In genomic region chr17:81510798-81511549, GRCh38 we compare ENCODE assay signal across 8 cellular contexts. TPM values are rescaled to one million over a fixed set of nuclear protein-coding genes. Genes with fewer than 3 reads are reported as not detected.
DNase-seq lines count a peak whose midpoint lies in the region; ATAC-seq, FAIRE-seq and TF ChIP-seq lines count a peak whose summit lies in the region.

No MANE protein-coding gene starts in this region.

- WGBS in HepG2 (ENCODE audit: low lambda C conversion rate), result 69% methylated on average over 46 of the region's 46 CpGs

- no peaks in the 10 kb centered on the region for H3K27me3 ChIP-seq in CD8-positive, alpha-beta memory T cell (ENCODE audit: insufficient read depth, low read length, poor library complexity, severe bottlenecking)
- H3K27me3 ChIP-seq in NT2/D1 (ENCODE audit: insufficient read depth, insufficient read length) (no peaks in the 10 kb centered on the region), HepG2 (ENCODE audit: control insufficient read depth in 1 of 2, insufficient read depth in 2 of 2, low read length in 2 of 2) (no peaks in the 10 kb centered on the region; a peak in 1 of 5 replicates), subcutaneous abdominal adipose tissue (ENCODE audit: control insufficient read depth in 5 of 5, insufficient read depth in 4 of 5, low read length in 5 of 5) (no peaks in the 10 kb centered on the region)

- H3K27ac Mint-ChIP-seq in CD8-positive, alpha-beta memory T cell, result peak overlapping the region; percentile 90 to 98 (median 96)
- H3K27ac Mint-ChIP-seq in MCF 10A (ENCODE audit: low read depth, unreplicated experiment), result peak overlapping the region; percentile 91

- H4K20me1 ChIP-seq in HepG2 (ENCODE audit: insufficient read depth, low read length), result peaks cover 42% of the 10 kb centered on the region

- BruUV-seq in MCF 10A (replicated peaks; lab: Mats Ljungman, UMichigan) (no TSS peak), HepG2 (replicated peaks; lab: Mats Ljungman, UMichigan) (no TSS peak)

- no peaks in the 10 kb centered on the region for H3K9me3 ChIP-seq in CD8-positive, alpha-beta memory T cell (ENCODE audit: low read length)
- H3K9me3 ChIP-seq in NT2/D1 (ENCODE audit: insufficient read depth, low read length) (no peaks in the 10 kb centered on the region), HepG2 (ENCODE audit: low read length) (no peaks in the 10 kb centered on the region), subcutaneous abdominal adipose tissue (ENCODE audit: control insufficient read depth in 5 of 5, low read length in 5 of 5) (no peaks in the 10 kb centered on the region)

- TF ChIP-seq POLR2A in HepG2 (IDR thresholded peaks at IDR 0.05; ENCODE audit: insufficient read depth in 1 of 2, low read depth in 2 of 2, low read length in 2 of 2), result 0 out of 4 replicates have a peak, but pooled peaks of 1 of the 2 experiments have one; percentile 14

- DNase-seq in CD8-positive, alpha-beta memory T cell, result peak in 4 of 5 donors; percentile 28 to 70 (median 58)
- no peak for DNase-seq in NT2/D1 (ENCODE audit: low read depth, low spot score)
- no peak for DNase-seq in MCF 10A (ENCODE audit: unreplicated experiment)
- DNase-seq in HepG2 (ENCODE audit: low spot score), result no peak
- no peak for DNase-seq in SW 1271 (lab: John Stamatoyannopoulos, UW)
- DNase-seq in NCI-H1048 (lab: John Stamatoyannopoulos, UW), result no peak
- no peak for DNase-seq in NCI-H2081 treated with DMSO at 0.1 percent for 48 hours (lab: John Stamatoyannopoulos, UW)

- ATAC-seq in HepG2, result no peak

- peak overlapping the region; percentile 92 for H3K4me3 ChIP-seq in CD8-positive, alpha-beta memory T cell (ENCODE audit: low read length)
- H3K4me3 ChIP-seq in NT2/D1 (ENCODE audit: insufficient read length, low read depth) (peak overlapping the region; percentile 99), HepG2 (replicated peaks in 1 of 3; ENCODE audit: insufficient read depth in 1 of 3, low read depth in 2 of 3, low read length in 3 of 3) (peak overlapping the region; percentile 67 to 90 (median 75)), subcutaneous abdominal adipose tissue (ENCODE audit: low read depth in 1 of 5, low read length in 5 of 5) (peak overlapping the region; percentile 88 to 96 (median 92))

- in situ Hi-C loops in HepG2 (cut with HindIII; ENCODE audit: extremely low pct_ligation_motif_present, low pct_unique_long_range_greater_than_20kb), result no loop called here

- TF ChIP-seq RAD21 in HepG2 (CRISPR knock-in tag; IDR thresholded peaks at IDR 0.05), result no peak

- peaks cover 27% of the 10 kb centered on the region for H3K4me1 ChIP-seq in CD8-positive, alpha-beta memory T cell (ENCODE audit: insufficient read depth, low read length)
- H3K4me1 ChIP-seq in NT2/D1 (ENCODE audit: insufficient read depth, insufficient read length) (peaks cover 2% of the 10 kb centered on the region), HepG2 (ENCODE audit: insufficient read depth, low read length) (peaks cover 53% of the 10 kb centered on the region), subcutaneous abdominal adipose tissue (ENCODE audit: control insufficient read depth in 5 of 5, insufficient read depth in 5 of 5, low read length in 5 of 5) (peaks cover 10 to 63% (median 58%) of the 10 kb centered on the region in 5 donors)

- peaks cover 30 to 42% (median 32%) of the 10 kb centered on the region in 3 donors for H3K36me3 Mint-ChIP-seq in CD8-positive, alpha-beta memory T cell
- peaks cover 69% of the 10 kb centered on the region for H3K36me3 Mint-ChIP-seq in MCF 10A (ENCODE audit: insufficient read depth, unreplicated experiment)

- intact Hi-C loops in MCF 10A (cut with micrococcal nuclease) (no loop called here), HepG2 (cut with micrococcal nuclease; ENCODE audit: unreplicated experiment) (loop anchor here (10.0 kb wide), 1 partner anchor 116 kb away; the partner anchor contains the start of gene BAHCC1)

- peak overlapping the region; percentile 93 to 99 (median 98) for H3K4me3 Mint-ChIP-seq in CD8-positive, alpha-beta memory T cell
- peak overlapping the region; percentile 92 for H3K4me3 Mint-ChIP-seq in MCF 10A (ENCODE audit: unreplicated experiment)

- CTCF ChIA-PET in CD8-positive, alpha-beta memory T cell (lab: Charles Lee), result interaction anchor here (1.8 to 2.1 kb wide), 2 partner anchors 27 to 41 kb away, joined by 6 to 8 read pairs; partner anchors contain the start of gene FAAP100
- CTCF ChIA-PET in MCF 10A (lab: Yijun Ruan, JAX), result interaction anchor here (0.9 kb wide), 1 partner anchor 91 kb away, joined by 3 read pairs; no protein-coding TSS in a partner anchor
- CTCF ChIA-PET in HepG2 (lab: Yijun Ruan, JAX; ENCODE audit: low intra/inter-chr PET ratio, low total read pairs), result no interaction called here

- peaks cover 40 to 64% (median 51%) of the 10 kb centered on the region in 3 donors for H3K4me1 Mint-ChIP-seq in CD8-positive, alpha-beta memory T cell
- H3K4me1 Mint-ChIP-seq in MCF 10A (ENCODE audit: insufficient read depth, unreplicated experiment), result peaks cover 25% of the 10 kb centered on the region

- no peak for FAIRE-seq in HepG2 (lab: Jason Lieb, UNC)

- H3K9ac ChIP-seq in NT2/D1 (ENCODE audit: insufficient read length, low read depth) (peak overlapping the region; percentile 98), HepG2 (ENCODE audit: insufficient read depth, low read depth, low read length) (peak overlapping the region; percentile 86), subcutaneous abdominal adipose tissue (ENCODE audit: low read length in 5 of 5) (peak overlapping the region; percentile 62 to 89 (median 70))

- H2AFZ ChIP-seq in HepG2 (ENCODE audit: low read length), result no peak overlapping the region

- POLR2A ChIA-PET in CD8-positive, alpha-beta memory T cell (lab: Charles Lee), result interaction anchor here (0.8 to 1.4 kb wide), 3 partner anchors 23 to 42 kb away, joined by 3 to 8 read pairs (median 3); partner anchors contain the start of gene FAAP100
- POLR2A ChIA-PET in MCF 10A (lab: Yijun Ruan, JAX), result interaction anchor here (0.6 to 9.4 kb wide), 11 partner anchors 18 to 271 kb away, joined by 3 to 169 read pairs (median 4); partner anchors contain the start of genes BAHCC1, FAAP100 and HGS
- POLR2A ChIA-PET in HepG2 (lab: Yijun Ruan, JAX), result interaction anchor here (0.7 to 4.1 kb wide), 6 partner anchors 8 to 116 kb away, joined by 3 to 21 read pairs (median 5); partner anchors contain the start of gene BAHCC1

- H3K27ac ChIP-seq in CD8-positive, alpha-beta memory T cell (ENCODE audit: low read depth, low read length), result peak overlapping the region; percentile 85
- H3K27ac ChIP-seq in HepG2 (ENCODE audit: extremely low read length, insufficient read depth, low read length) (no peak overlapping the region), subcutaneous abdominal adipose tissue (ENCODE audit: low read depth, low read length) (peak overlapping the region; percentile 54)

- H3K27me3 Mint-ChIP-seq in CD8-positive, alpha-beta memory T cell, result peaks cover 0 to 15% of the 10 kb centered on the region in 2 donors
- no peaks in the 10 kb centered on the region for H3K27me3 Mint-ChIP-seq in MCF 10A (ENCODE audit: insufficient read depth, unreplicated experiment)

- H3K4me2 ChIP-seq in HepG2 (ENCODE audit: low read depth, low read length), result peak overlapping the region; percentile 82

- TF ChIP-seq CTCF in MCF 10A (IDR thresholded peaks at IDR 0.05; ENCODE audit: unreplicated experiment), result no peak
- no peak for TF ChIP-seq CTCF in HepG2 (CRISPR knock-in tag; IDR thresholded peaks at IDR 0.05)

- TF ChIP-seq EP300 in HepG2 (IDR thresholded peaks at IDR 0.05; ENCODE audit: low read depth in 2 of 2, low read length in 2 of 2), result no peak
- TF ChIP-seq EP300 in HepG2 (CRISPR knock-in tag; IDR thresholded peaks at IDR 0.05; ENCODE audit: borderline replicate concordance), result no peak

- peaks cover 33% of the 10 kb centered on the region for H3K36me3 ChIP-seq in CD8-positive, alpha-beta memory T cell (ENCODE audit: insufficient read depth, low read length)
- H3K36me3 ChIP-seq in NT2/D1 (ENCODE audit: insufficient read depth, insufficient read length, low read length) (peaks cover 42% of the 10 kb centered on the region), HepG2 (replicated peaks in 1 of 2; ENCODE audit: control insufficient read depth in 1 of 2, insufficient read depth in 2 of 2, low read length in 2 of 2) (peaks cover 14 to 23% of the 10 kb centered on the region in 2 experiments), subcutaneous abdominal adipose tissue (ENCODE audit: control insufficient read depth in 5 of 5, insufficient read depth in 5 of 5, low read length in 5 of 5) (peaks cover 0 to 32% (median 30%) of the 10 kb centered on the region in 5 donors)

- peaks cover 26% of the 10 kb centered on the region for H3K79me2 ChIP-seq in HepG2 (ENCODE audit: insufficient read depth, low read length)

- H3K9me3 Mint-ChIP-seq in CD8-positive, alpha-beta memory T cell, result peaks cover 0 to 1% (median 0%) of the 10 kb centered on the region in 5 donors
- no peaks in the 10 kb centered on the region for H3K9me3 Mint-ChIP-seq in MCF 10A (ENCODE audit: unreplicated experiment)

RNA-seq across cellular contexts. Expression of gene ACTG1, which starts 1.6 kb away (rescaled TPM):
- 1,000 to 10,000 TPM; 5,175 to 5,190 TPM for total RNA-seq in CD8-positive, alpha-beta memory T cell
- polyA plus RNA-seq in CD8-positive, alpha-beta memory T cell, result 1,950 TPM
- 1,056 and 1,461 TPM in 2 replicates for total RNA-seq in MCF 10A (2022)
- total RNA-seq in HepG2 (2016; rRNA removed; fragmentation: Illumina TruSeq; extraction: Trizol), result 973 and 1,028 TPM in 2 replicates
- 361 and 399 TPM in 2 replicates for total RNA-seq in HepG2 (2016; cell fraction: cytosol; rRNA removed; fragmentation: Illumina TruSeq; extraction: Trizol; ENCODE audit: low read depth)
- total RNA-seq in HepG2 (2016; cell fraction: insoluble cytoplasmic fraction; rRNA removed; fragmentation: Illumina TruSeq; extraction: Trizol), result 848 and 989 TPM in 2 replicates
- 986 and 1,002 TPM in 2 replicates for total RNA-seq in HepG2 (2016; cell fraction: membrane; rRNA removed; fragmentation: Illumina TruSeq; extraction: Trizol)
- total RNA-seq in HepG2 (2016; cell fraction: nucleus; rRNA removed; fragmentation: Illumina TruSeq; extraction: Trizol), result 479 and 519 TPM in 2 replicates
- polyA plus RNA-seq in HepG2 (2011; rRNA removed), result 1,138 and 1,217 TPM in 2 replicates
- 2,631 and 2,697 TPM in 2 replicates for polyA plus RNA-seq in HepG2 (2011; cell fraction: cytosol; rRNA removed)
- polyA plus RNA-seq in HepG2 (2011; cell fraction: nucleus; rRNA removed), result 3,693 and 3,967 TPM in 2 replicates
- polyA plus RNA-seq in HepG2 (2012), result 1,881 and 2,139 TPM in 2 replicates
- 598 and 619 TPM in 2 replicates for polyA plus RNA-seq in HepG2 (2016; cell fraction: cytosol; fragmentation: Illumina TruSeq; extraction: Trizol; ENCODE audit: low read depth)
- polyA plus RNA-seq in HepG2 (2016; cell fraction: insoluble cytoplasmic fraction; fragmentation: Illumina TruSeq; extraction: Trizol; ENCODE audit: low read depth), result 1,358 and 1,713 TPM in 2 replicates
- polyA plus RNA-seq in HepG2 (2016; cell fraction: membrane; fragmentation: Illumina TruSeq; extraction: Trizol; ENCODE audit: low read depth), result 1,224 and 1,364 TPM in 2 replicates
- 1,038 and 1,070 TPM in 2 replicates for polyA plus RNA-seq in HepG2 (2016; cell fraction: nucleus; fragmentation: Illumina TruSeq; extraction: Trizol; ENCODE audit: insufficient read depth, low read depth)
- 750 and 1,581 TPM in 2 replicates for polyA minus RNA-seq in HepG2 (2011; rRNA and poly(A)+ RNA removed; ENCODE audit: low replicate concordance)
- 1,072 and 1,192 TPM in 2 replicates for polyA minus RNA-seq in HepG2 (2011; cell fraction: cytosol; rRNA and poly(A)+ RNA removed)
- polyA minus RNA-seq in HepG2 (2011; cell fraction: nucleus; rRNA and poly(A)+ RNA removed), result 609 and 760 TPM in 2 replicates

RNA-seq across cellular contexts. Expression of gene FSCN2, which starts 17.2 kb away (rescaled TPM):
- total RNA-seq in CD8-positive, alpha-beta memory T cell, result under 1 TPM; 0.46 to 0.49 TPM
- polyA plus RNA-seq in CD8-positive, alpha-beta memory T cell, result not detected
- total RNA-seq in MCF 10A (2022) (0.37 TPM in 1 of 2 replicates, not detected in the other), HepG2 (2016; rRNA removed; fragmentation: Illumina TruSeq; extraction: Trizol) (not detected in 2 replicates)
- not detected in 2 replicates for total RNA-seq in HepG2 (2016; cell fraction: cytosol; rRNA removed; fragmentation: Illumina TruSeq; extraction: Trizol; ENCODE audit: low read depth)
- total RNA-seq in HepG2 (2016; cell fraction: insoluble cytoplasmic fraction; rRNA removed; fragmentation: Illumina TruSeq; extraction: Trizol), result not detected in 2 replicates
- total RNA-seq in HepG2 (2016; cell fraction: membrane; rRNA removed; fragmentation: Illumina TruSeq; extraction: Trizol), result not detected in 2 replicates
- not detected in 2 replicates for total RNA-seq in HepG2 (2016; cell fraction: nucleus; rRNA removed; fragmentation: Illumina TruSeq; extraction: Trizol)
- 0.09 and 0.31 TPM in 2 replicates for polyA plus RNA-seq in HepG2 (2011; rRNA removed)
- 0.17 TPM in 2 replicates for polyA plus RNA-seq in HepG2 (2011; cell fraction: cytosol; rRNA removed)
- polyA plus RNA-seq in HepG2 (2011; cell fraction: nucleus; rRNA removed), result 2.2 and 2.8 TPM in 2 replicates
- polyA plus RNA-seq in HepG2 (2012), result 0.11 and 0.17 TPM in 2 replicates
- polyA plus RNA-seq in HepG2 (2016; cell fraction: cytosol; fragmentation: Illumina TruSeq; extraction: Trizol; ENCODE audit: low read depth), result not detected in 2 replicates
- not detected in 2 replicates for polyA plus RNA-seq in HepG2 (2016; cell fraction: insoluble cytoplasmic fraction; fragmentation: Illumina TruSeq; extraction: Trizol; ENCODE audit: low read depth)
- polyA plus RNA-seq in HepG2 (2016; cell fraction: membrane; fragmentation: Illumina TruSeq; extraction: Trizol; ENCODE audit: low read depth), result not detected in 2 replicates
- polyA plus RNA-seq in HepG2 (2016; cell fraction: nucleus; fragmentation: Illumina TruSeq; extraction: Trizol; ENCODE audit: insufficient read depth, low read depth), result not detected in 2 replicates
- 1.5 and 1.9 TPM in 2 replicates for polyA minus RNA-seq in HepG2 (2011; rRNA and poly(A)+ RNA removed; ENCODE audit: low replicate concordance)
- not detected in 2 replicates for polyA minus RNA-seq in HepG2 (2011; cell fraction: cytosol; rRNA and poly(A)+ RNA removed)
- polyA minus RNA-seq in HepG2 (2011; cell fraction: nucleus; rRNA and poly(A)+ RNA removed), result 0.75 and 0.77 TPM in 2 replicates

RNA-seq across cellular contexts. Expression of gene FAAP100, which starts 41.2 kb away (rescaled TPM):
- 10 to 100 TPM; 52.5 to 55.3 TPM for total RNA-seq in CD8-positive, alpha-beta memory T cell
- 19.2 TPM for polyA plus RNA-seq in CD8-positive, alpha-beta memory T cell
- total RNA-seq in MCF 10A (2022), result 23.4 and 32.5 TPM in 2 replicates
- total RNA-seq in HepG2 (2016; rRNA removed; fragmentation: Illumina TruSeq; extraction: Trizol), result 13.9 and 20.8 TPM in 2 replicates
- 10.4 and 11.2 TPM in 2 replicates for total RNA-seq in HepG2 (2016; cell fraction: cytosol; rRNA removed; fragmentation: Illumina TruSeq; extraction: Trizol; ENCODE audit: low read depth)
- total RNA-seq in HepG2 (2016; cell fraction: insoluble cytoplasmic fraction; rRNA removed; fragmentation: Illumina TruSeq; extraction: Trizol), result 11.4 and 20.4 TPM in 2 replicates
- 23.6 and 25.4 TPM in 2 replicates for total RNA-seq in HepG2 (2016; cell fraction: membrane; rRNA removed; fragmentation: Illumina TruSeq; extraction: Trizol)
- total RNA-seq in HepG2 (2016; cell fraction: nucleus; rRNA removed; fragmentation: Illumina TruSeq; extraction: Trizol), result 19.0 and 22.7 TPM in 2 replicates
- 7.6 and 11.1 TPM in 2 replicates for polyA plus RNA-seq in HepG2 (2011; rRNA removed)
- polyA plus RNA-seq in HepG2 (2011; cell fraction: cytosol; rRNA removed), result 6.5 and 11.8 TPM in 2 replicates
- polyA plus RNA-seq in HepG2 (2011; cell fraction: nucleus; rRNA removed), result 37.4 and 38.6 TPM in 2 replicates
- 9.3 and 10.7 TPM in 2 replicates for polyA plus RNA-seq in HepG2 (2012)
- 6.1 and 6.4 TPM in 2 replicates for polyA plus RNA-seq in HepG2 (2016; cell fraction: cytosol; fragmentation: Illumina TruSeq; extraction: Trizol; ENCODE audit: low read depth)
- polyA plus RNA-seq in HepG2 (2016; cell fraction: insoluble cytoplasmic fraction; fragmentation: Illumina TruSeq; extraction: Trizol; ENCODE audit: low read depth), result 13.7 and 17.1 TPM in 2 replicates
- polyA plus RNA-seq in HepG2 (2016; cell fraction: membrane; fragmentation: Illumina TruSeq; extraction: Trizol; ENCODE audit: low read depth), result 14.4 and 16.7 TPM in 2 replicates
- 43.7 and 45.9 TPM in 2 replicates for polyA plus RNA-seq in HepG2 (2016; cell fraction: nucleus; fragmentation: Illumina TruSeq; extraction: Trizol; ENCODE audit: insufficient read depth, low read depth)
- 13.6 and 27.9 TPM in 2 replicates for polyA minus RNA-seq in HepG2 (2011; rRNA and poly(A)+ RNA removed; ENCODE audit: low replicate concordance)
- 7.7 and 8.2 TPM in 2 replicates for polyA minus RNA-seq in HepG2 (2011; cell fraction: cytosol; rRNA and poly(A)+ RNA removed)
- 22.8 and 26.2 TPM in 2 replicates for polyA minus RNA-seq in HepG2 (2011; cell fraction: nucleus; rRNA and poly(A)+ RNA removed)

Comparison
In these comparisons a context has a peak if more than half of its experiments do, and no peak if none do; other contexts are left out.
1. DNase-seq: peak in CD8-positive, alpha-beta memory T cell (4 of 5); none in NT2/D1 (single experiment), MCF 10A (single experiment), HepG2 (single experiment), SW 1271 (0 of 2), NCI-H1048 (single experiment) and NCI-H2081 treated with DMSO at 0.1 percent for 48 hours (single experiment).
2. Peak in every context shown above with its lines, with median percentiles within 50 percentile points of each other: H3K4me3 ChIP-seq and H3K9ac ChIP-seq.